Comparison of ENCODE assay signal across 21 cellular contexts in the genomic region with DNA sequence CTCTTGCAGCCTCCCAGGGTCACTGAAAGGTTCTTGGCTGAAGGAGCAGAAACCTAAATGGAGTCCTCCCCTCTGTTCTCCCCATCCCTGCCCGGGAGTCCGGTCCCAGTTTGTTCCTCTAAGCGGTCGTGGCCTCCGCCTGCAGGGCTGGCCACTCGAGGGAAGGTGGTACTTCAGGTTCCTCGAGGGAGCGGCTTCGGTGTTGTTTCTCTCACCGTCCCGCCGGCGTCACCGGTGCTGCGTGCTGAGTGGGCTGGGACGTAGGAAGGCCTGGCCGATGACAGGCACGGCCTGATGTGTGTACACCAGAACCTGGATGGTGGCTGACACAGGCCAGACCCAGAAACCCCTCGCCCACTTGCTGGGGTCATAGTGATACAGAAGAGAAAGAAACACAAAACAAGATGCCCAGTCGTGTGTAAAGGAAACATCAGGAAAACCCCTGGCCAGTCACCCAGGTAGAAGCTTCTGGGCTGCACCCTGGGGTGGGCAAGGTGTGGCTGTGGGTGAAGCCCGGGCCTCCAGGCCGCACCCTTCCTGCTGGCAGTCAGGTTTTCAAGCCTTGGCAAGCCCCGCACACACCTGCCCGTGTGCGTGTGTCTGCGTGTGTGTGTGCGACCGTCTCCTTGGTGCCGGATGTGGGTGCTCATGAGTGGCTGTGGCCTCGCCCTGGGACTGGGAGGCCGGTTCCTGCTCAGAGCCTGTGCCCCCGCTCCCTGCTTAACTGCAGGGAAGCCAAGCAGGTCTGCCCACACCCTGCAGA. TPM values are rescaled to one million over a fixed set of nuclear protein-coding genes. Genes with fewer than 3 reads are reported as not detected.
DNase-seq lines count a peak whose midpoint lies in the region; ATAC-seq and TF ChIP-seq lines count a peak whose summit lies in the region.
"Had no signal": no experiment of that assay in that cellular context is flagged by ENCODE, and none has a peak within 500 bp of the region (broad histone marks: within the 10 kb centered on the region; RNA-seq: fewer than 3 reads in every experiment).

No MANE protein-coding gene starts in this region.

- H3K4me1 Mint-ChIP-seq in effector memory CD8-positive, alpha-beta T cell (ENCODE audit: low read depth in 2 of 2) = peaks cover 0 to 11% of the 10 kb centered on the region in 2 donors

- H3K27me3 ChIP-seq in prostate gland (replicated peaks; ENCODE audit: insufficient read depth) (no peaks in the 10 kb centered on the region), gastrocnemius medialis (no peaks in the 10 kb centered on the region)
- H3K27me3 ChIP-seq: cardiac muscle cell had no signal

- no peak overlapping the region for H3K4me3 ChIP-seq in prostate gland
- no peak overlapping the region for H3K4me3 ChIP-seq in gastrocnemius medialis
- H3K4me3 ChIP-seq: cardiac muscle cell, SK-N-MC, thoracic aorta had no signal

- TF ChIP-seq CTCF in RWPE1 (conservative IDR thresholded peaks at IDR 0.05; ENCODE audit: low read depth) (no peak), prostate gland (IDR thresholded peaks at IDR 0.05) (no peak), gastrocnemius medialis (IDR thresholded peaks at IDR 0.05 in 4 of 5, conservative IDR thresholded peaks at IDR 0.05 in 1 of 5) (no peak)

- intact Hi-C loops in prostate gland (cut with DNase I) = no loop called here
- intact Hi-C loops in gastrocnemius medialis (cut with DNase I; ENCODE audit: low total_unique reads) = no loop called here

- ATAC-seq in effector memory CD8-positive, alpha-beta T cell (replicated peaks) = peak; percentile 48
- ATAC-seq in gastrocnemius medialis = no peak
- no peak for ATAC-seq in HG03439 (IDR thresholded peaks at IDR 0.05; ENCODE audit: unreplicated experiment)

- peak; percentile 66 for DNase-seq in COR-L47 (lab: John Stamatoyannopoulos, UW)
- DNase-seq in RWPE1 (ENCODE audit: low spot score) = peak; percentile 68
- no peak for DNase-seq in effector memory CD8-positive, alpha-beta T cell
- no peak for DNase-seq in prostate gland (ENCODE audit: low spot score)
- DNase-seq in gastrocnemius medialis = no peak
- DNase-seq in NCI-H146 (lab: John Stamatoyannopoulos, UW) = no peak
- no peak for DNase-seq in SHP77 (lab: John Stamatoyannopoulos, UW)
- DNase-seq: activated CD4-positive, CD25-positive, alpha-beta regulatory T cell treated with anti-CD3 and anti-CD28 coated beads, Interleukin-2, amount 50 U/mL, for 72 hours; activated effector memory CD4-positive, alpha-beta T cell treated with Interleukin-2 at 50 U/mL for 16 hours; EL; HFFc6; Karpas-422; NCI-H1105; NCI-H2171; NCI-H748 treated with DMSO at 0.1 percent for 48 hours; retina; T1000 had no signal

- TF ChIP-seq POLR2A in prostate gland (IDR thresholded peaks at IDR 0.05) = peak; percentile 32
- TF ChIP-seq POLR2A in gastrocnemius medialis (IDR thresholded peaks at IDR 0.05) = no peak

- peak overlapping the region; percentile 28 to 29 for H3K4me3 Mint-ChIP-seq in effector memory CD8-positive, alpha-beta T cell
- H3K4me3 Mint-ChIP-seq: HFFc6 had no signal

- H3K36me3 ChIP-seq in prostate gland (peaks cover 0 to 17% of the 10 kb centered on the region in 2 donors), gastrocnemius medialis (no peaks in the 10 kb centered on the region)
- H3K36me3 ChIP-seq: cardiac muscle cell had no signal

- H3K27ac ChIP-seq in RWPE1 = peak overlapping the region; percentile 99
- H3K27ac ChIP-seq in prostate gland = peak overlapping the region; percentile 63 to 94
- H3K27ac ChIP-seq in gastrocnemius medialis = no peak overlapping the region
- H3K27ac ChIP-seq: cardiac muscle cell, SK-N-MC, thoracic aorta had no signal

- POLR2A ChIA-PET in RWPE1 (lab: Yijun Ruan, JAX; ENCODE audit: low non-redundant PET) = interaction anchor here (0.6 kb wide), 1 partner anchor 11 kb away, joined by 4 read pairs; no protein-coding TSS in a partner anchor

- no peaks in the 10 kb centered on the region for H3K27me3 Mint-ChIP-seq in effector memory CD8-positive, alpha-beta T cell

- WGBS in prostate gland = 66% methylated on average over 31 of the region's 32 CpGs

- peaks cover 2% of the 10 kb centered on the region for H3K36me3 Mint-ChIP-seq in effector memory CD8-positive, alpha-beta T cell (ENCODE audit: insufficient read depth)

- H3K27ac Mint-ChIP-seq in effector memory CD8-positive, alpha-beta T cell = peak overlapping the region in 1 of 2 donors; percentile 72
- H3K27ac Mint-ChIP-seq: HFFc6 had no signal

- in situ Hi-C loops in gastrocnemius medialis (cut with MboI; ENCODE audit: low sequenced_read_pairs in 4 of 4) = no loop called here

- H3K9me3 Mint-ChIP-seq in effector memory CD8-positive, alpha-beta T cell = no peaks in the 10 kb centered on the region
- H3K9me3 Mint-ChIP-seq: HFFc6 had no signal

- CTCF ChIA-PET in RWPE1 (lab: Yijun Ruan, JAX) = interaction anchor here (1.7 kb wide), 1 partner anchor 11 kb away, joined by 15 read pairs; no protein-coding TSS in a partner anchor

- no peaks in the 10 kb centered on the region for H3K9me3 ChIP-seq in prostate gland
- no peaks in the 10 kb centered on the region for H3K9me3 ChIP-seq in gastrocnemius medialis
- H3K9me3 ChIP-seq: thoracic aorta had no signal

- peaks cover 41% of the 10 kb centered on the region for H3K4me1 ChIP-seq in prostate gland (replicated peaks)
- H3K4me1 ChIP-seq in gastrocnemius medialis = peaks cover 28 to 31% of the 10 kb centered on the region in 2 donors

RNA-seq across cellular contexts. Expression of a gene that starts 52.0 kb away (rescaled TPM):
- total RNA-seq in prostate gland = 100 to 1,000 TPM; 125 to 148 TPM
- total RNA-seq in gastrocnemius medialis = 10 to 100 TPM in 3 of 4 donors, 1 to 10 TPM in 1; 7.3 to 36.1 (median 15.4) TPM

Comparison
In these comparisons a context has a peak if more than half of its experiments do, and no peak if none do; other contexts are left out.
1. DNase-seq: peak in COR-L47 (single experiment) and RWPE1 (single experiment); none in effector memory CD8-positive, alpha-beta T cell (0 of 3), prostate gland (single experiment), gastrocnemius medialis (0 of 2), NCI-H146 (single experiment) and SHP77 (0 of 2).
2. H3K27ac ChIP-seq: peak in RWPE1 (single experiment) and prostate gland (2 of 2); none in gastrocnemius medialis (0 of 4).